Comparison of ENCODE assay signal across 39 cellular contexts in genomic region chr2:11685906-11686470, GRCh38. TPM values are rescaled to one million over a fixed set of nuclear protein-coding genes. Genes with fewer than 3 reads are reported as not detected.
"Had no signal": no experiment of that assay in that cellular context is flagged by ENCODE, and none has a peak within 500 bp of the region (broad histone marks: within the 10 kb centered on the region; RNA-seq: fewer than 3 reads in every experiment).

No MANE protein-coding gene starts in this region.

- H3K36me3 ChIP-seq: brain microvascular endothelial cell, esophagus squamous epithelium had no signal

- H3K4me3 Mint-ChIP-seq: activated CD4-positive, alpha-beta memory T cell treated with anti-CD3 and anti-CD28 coated beads for 36 hours; activated CD4-positive, alpha-beta T cell treated with anti-CD3 and anti-CD28 coated beads for 36 hours; activated CD4-positive, alpha-beta T cell treated with anti-CD3 and anti-CD28 coated beads, Interleukin-2, amount 10 ng/mL, durations not matched to agents 24 days and 14 days; activated CD8-positive, alpha-beta memory T cell treated with anti-CD3 and anti-CD28 coated beads, Interleukin-2, amount 10 ng/mL, durations not matched to agents 7 days and 5 days; activated CD8-positive, alpha-beta T cell treated with anti-CD3 and anti-CD28 coated beads, Interleukin-2, amount 10 ng/mL, durations not matched to agents 7 days and 5 days; activated naive CD4-positive, alpha-beta T cell treated with anti-CD3 and anti-CD28 coated beads, Interleukin-2, amount 10 ng/mL, durations not matched to agents 7 days and 5 days; activated naive CD8-positive, alpha-beta T cell; activated T-helper 1 cell treated with anti-CD3 and anti-CD28 coated beads, Interleukin-12 subunit alpha, Interleukin-12 subunit beta, Interleukin-2, Interleukin-4 antibody, amounts not matched to agents 30 ng/mL and 10 ng/mL and 1 ng/mL, durations not matched to agents 14 hours and 24 hours and 36 hours; central memory CD8-positive, alpha-beta T cell; effector memory CD8-positive, alpha-beta T cell; T-helper 17 cell; T-helper 2 cell treated with Interferon-gamma antibody and Interleukin-4, amounts not matched to agents 5 μg/mL and 100 μg/mL, for 36 hours had no signal

- H3K9me3 Mint-ChIP-seq: activated CD4-positive, alpha-beta memory T cell treated with anti-CD3 and anti-CD28 coated beads for 36 hours; activated CD4-positive, alpha-beta T cell treated with anti-CD3 and anti-CD28 coated beads, Interleukin-2, amount 10 ng/mL, durations not matched to agents 24 days and 14 days; activated naive CD4-positive, alpha-beta T cell treated with anti-CD3 and anti-CD28 coated beads, Interleukin-2, amount 10 ng/mL, durations not matched to agents 7 days and 5 days; activated T-helper 1 cell treated with anti-CD3 and anti-CD28 coated beads, Interleukin-12 subunit alpha, Interleukin-12 subunit beta, Interleukin-2, Interleukin-4 antibody, amounts not matched to agents 30 ng/mL and 10 ng/mL and 1 ng/mL, durations not matched to agents 14 hours and 24 hours and 36 hours; activated T-helper 2 cell treated with anti-CD3 and anti-CD28 coated beads, Interferon-gamma antibody, Interleukin-2, Interleukin-4, amounts not matched to agents 10 μg/mL and 5 μg/mL and 100 μg/mL, durations not matched to agents 14 hours and 24 hours and 36 hours; central memory CD8-positive, alpha-beta T cell; effector memory CD8-positive, alpha-beta T cell; T-helper 2 cell treated with Interferon-gamma antibody and Interleukin-4, amounts not matched to agents 5 μg/mL and 100 μg/mL, for 36 hours had no signal

- H3K27ac Mint-ChIP-seq: activated CD4-positive, alpha-beta memory T cell treated with anti-CD3 and anti-CD28 coated beads for 36 hours; activated CD4-positive, alpha-beta T cell treated with anti-CD3 and anti-CD28 coated beads for 36 hours; activated CD4-positive, alpha-beta T cell treated with anti-CD3 and anti-CD28 coated beads, Interleukin-2, amount 10 ng/mL, durations not matched to agents 24 days and 14 days; activated CD8-positive, alpha-beta memory T cell treated with anti-CD3 and anti-CD28 coated beads, Interleukin-2, amount 10 ng/mL, durations not matched to agents 7 days and 5 days; activated CD8-positive, alpha-beta T cell treated with anti-CD3 and anti-CD28 coated beads, Interleukin-2, amount 10 ng/mL, durations not matched to agents 7 days and 5 days; activated naive CD4-positive, alpha-beta T cell treated with anti-CD3 and anti-CD28 coated beads, Interleukin-2, amount 10 ng/mL, durations not matched to agents 7 days and 5 days; activated naive CD8-positive, alpha-beta T cell; activated T-helper 1 cell treated with anti-CD3 and anti-CD28 coated beads, Interleukin-12 subunit alpha, Interleukin-12 subunit beta, Interleukin-2, Interleukin-4 antibody, amounts not matched to agents 30 ng/mL and 10 ng/mL and 1 ng/mL, durations not matched to agents 14 hours and 24 hours and 36 hours; activated T-helper 2 cell treated with anti-CD3 and anti-CD28 coated beads, Interferon-gamma antibody, Interleukin-2, Interleukin-4, amounts not matched to agents 10 μg/mL and 5 μg/mL and 100 μg/mL, durations not matched to agents 14 hours and 24 hours and 36 hours; T-helper 17 cell; T-helper 2 cell treated with Interferon-gamma antibody and Interleukin-4, amounts not matched to agents 5 μg/mL and 100 μg/mL, for 36 hours had no signal

- ATAC-seq: activated CD4-positive, alpha-beta T cell treated with anti-CD3 and anti-CD28 coated beads for 36 hours; activated CD8-positive, alpha-beta memory T cell treated with anti-CD3 and anti-CD28 coated beads, Interleukin-2, amount 10 ng/mL, durations not matched to agents 7 days and 5 days; activated CD8-positive, alpha-beta T cell treated with anti-CD3 and anti-CD28 coated beads, Interleukin-2, amount 10 ng/mL, durations not matched to agents 7 days and 5 days; effector memory CD8-positive, alpha-beta T cell; T-helper 17 cell had no signal

- H3K9me3 ChIP-seq: esophagus squamous epithelium had no signal

- H3K4me3 ChIP-seq: coronary artery, esophagus squamous epithelium had no signal

- H3K27ac ChIP-seq: brain microvascular endothelial cell, coronary artery, epithelial cell of prostate, esophagus squamous epithelium had no signal

- DNase-seq: activated CD4-positive, alpha-beta memory T cell treated with anti-CD3 and anti-CD28 coated beads for 36 hours; activated CD4-positive, alpha-beta T cell treated with anti-CD3 and anti-CD28 coated beads for 36 hours; activated CD4-positive, alpha-beta T cell treated with anti-CD3 and anti-CD28 coated beads, Interleukin-2, amount 10 ng/mL, durations not matched to agents 24 days and 14 days; activated CD4-positive, CD25-positive, alpha-beta regulatory T cell; activated CD4-positive, CD25-positive, alpha-beta regulatory T cell treated with anti-CD3 and anti-CD28 coated beads, Interleukin-2, amount 50 U/mL, for 72 hours; activated CD8-positive, alpha-beta memory T cell treated with anti-CD3 and anti-CD28 coated beads, Interleukin-2, amount 10 ng/mL, durations not matched to agents 7 days and 5 days; activated CD8-positive, alpha-beta memory T cell treated with anti-CD3 and anti-CD28 coated beads, Interleukin-2, amount 50 U/mL, for 4 hours; activated CD8-positive, alpha-beta T cell treated with anti-CD3 and anti-CD28 coated beads, Interleukin-2, amount 10 ng/mL, durations not matched to agents 7 days and 5 days; activated effector memory CD4-positive, alpha-beta T cell treated with anti-CD3 and anti-CD28 coated beads, Interleukin-2, amount 50 U/mL, for 16 hours; activated naive CD4-positive, alpha-beta T cell; activated naive CD4-positive, alpha-beta T cell treated with anti-CD3 and anti-CD28 coated beads, Interleukin-2, amount 10 ng/mL, durations not matched to agents 7 days and 5 days; activated T-cell treated with anti-CD3 and anti-CD28 coated beads, Interleukin-2, amount 50 U/mL, for 1 hour; activated T-cell treated with anti-CD3 and anti-CD28 coated beads, Interleukin-2, amount 50 U/mL, for 48 hours; amniotic stem cell; anterior cingulate cortex; brain microvascular endothelial cell; dermis blood vessel endothelial cell; effector CD4-positive, alpha-beta T cell; effector memory CD8-positive, alpha-beta T cell; esophagus squamous epithelium; foreskin melanocyte; T-helper 1 cell; T-helper 17 cell; T1000 had no signal

- H3K36me3 Mint-ChIP-seq: activated CD4-positive, alpha-beta memory T cell treated with anti-CD3 and anti-CD28 coated beads for 36 hours; activated CD8-positive, alpha-beta memory T cell treated with anti-CD3 and anti-CD28 coated beads, Interleukin-2, amount 10 ng/mL, durations not matched to agents 7 days and 5 days; activated naive CD4-positive, alpha-beta T cell treated with anti-CD3 and anti-CD28 coated beads, Interleukin-2, amount 10 ng/mL, durations not matched to agents 7 days and 5 days; activated naive CD8-positive, alpha-beta T cell had no signal

RNA-seq across cellular contexts. Expression of gene NTSR2, which starts 16.0 kb away (rescaled TPM):
- total RNA-seq: activated CD4-positive, alpha-beta memory T cell treated with anti-CD3 and anti-CD28 coated beads for 36 hours; activated CD4-positive, alpha-beta T cell treated with anti-CD3 and anti-CD28 coated beads for 36 hours; activated CD4-positive, alpha-beta T cell treated with anti-CD3 and anti-CD28 coated beads, Interleukin-2, amount 10 ng/mL, durations not matched to agents 24 days and 14 days; activated CD8-positive, alpha-beta memory T cell treated with anti-CD3 and anti-CD28 coated beads for 36 hours; activated CD8-positive, alpha-beta memory T cell treated with anti-CD3 and anti-CD28 coated beads, Interleukin-2, amount 10 ng/mL, durations not matched to agents 7 days and 5 days; activated CD8-positive, alpha-beta T cell treated with anti-CD3 and anti-CD28 coated beads, Interleukin-2, amount 10 ng/mL, durations not matched to agents 7 days and 5 days; activated T-helper 1 cell treated with anti-CD3 and anti-CD28 coated beads, Interleukin-12 subunit alpha, Interleukin-12 subunit beta, Interleukin-2, Interleukin-4 antibody, amounts not matched to agents 30 ng/mL and 10 ng/mL and 1 ng/mL, durations not matched to agents 14 hours and 24 hours and 36 hours; activated T-helper 2 cell treated with anti-CD3 and anti-CD28 coated beads, Interferon-gamma antibody, Interleukin-2, Interleukin-4, amounts not matched to agents 10 μg/mL and 5 μg/mL and 100 μg/mL, durations not matched to agents 14 hours and 24 hours and 36 hours; astrocyte; bronchial epithelial cell; cardiac septum; dermis blood vessel endothelial cell; endothelial cell of umbilical vein; esophagus squamous epithelium; fibroblast of lung; fibroblast of villous mesenchyme; T-helper 17 cell had no signal
- polyA plus RNA-seq: endothelial cell of umbilical vein, esophagus, fibroblast of lung had no signal
